In genomic region chr4:149101649-149102048, GRCh38 we compare ENCODE assay signal across 16 cellular contexts.
A peak's percentile ranks its signal among the peaks of the same experiment; 100 is the strongest.
DNase-seq lines count a peak whose midpoint lies in the region; ATAC-seq and TF ChIP-seq lines count a peak whose summit lies in the region.
"Had no signal": no experiment of that assay in that cellular context is flagged by ENCODE, and none has a peak within 500 bp of the region (broad histone marks: within the 10 kb centered on the region; RNA-seq: fewer than 3 reads in every experiment).

No MANE protein-coding gene starts in this region.

- no peak overlapping the region for H3K4me2 ChIP-seq in KMS-11
- H3K4me2 ChIP-seq: A549; BLaER1 treated with 17β-estradiol and CSF1 and Interleukin-3, amounts not matched to agents 10 nM and 100 nM had no signal

- no peak overlapping the region for H3K9ac ChIP-seq in KMS-11
- H3K9ac ChIP-seq: BLaER1 treated with 17β-estradiol and CSF1 and Interleukin-3, amounts not matched to agents 10 nM and 100 nM had no signal

- H4K20me1 ChIP-seq in KMS-11 (ENCODE audit: insufficient read depth): no peaks in the 10 kb centered on the region
- H4K20me1 ChIP-seq: BLaER1 treated with 17β-estradiol and CSF1 and Interleukin-3, amounts not matched to agents 10 nM and 100 nM had no signal

- no peak overlapping the region for H3K4me3 ChIP-seq in KMS-11 (IDR thresholded peaks at IDR 0.05; ENCODE audit: insufficient read depth, low read depth, low read length)
- H3K4me3 ChIP-seq: A549; BLaER1 treated with 17β-estradiol and CSF1 and Interleukin-3, amounts not matched to agents 10 nM and 100 nM had no signal

- H3K4me1 ChIP-seq in KMS-11 (ENCODE audit: low read depth, poor library complexity, severe bottlenecking): peaks cover 38% of the 10 kb centered on the region
- H3K4me1 ChIP-seq: A549; BLaER1 treated with 17β-estradiol and CSF1 and Interleukin-3, amounts not matched to agents 10 nM and 100 nM; Caco-2 had no signal

- no peak overlapping the region for H3K27ac ChIP-seq in KMS-11
- H3K27ac ChIP-seq: 22Rv1; A549; BLaER1 treated with 17β-estradiol and CSF1 and Interleukin-3, amounts not matched to agents 10 nM and 100 nM; C4-2B had no signal

- TF ChIP-seq CTCF in KMS-11 (conservative IDR thresholded peaks at IDR 0.05; ENCODE audit: low read depth, low read length): no peak

- DNase-seq in left colon (no peak), renal cortical epithelial cell (ENCODE audit: low read depth) (peak; percentile 79), ureter (ENCODE audit: low spot score) (no peak), inferior parietal cortex (ENCODE audit: extremely low spot score) (no peak)
- DNase-seq: AML-193; Caco-2; Calu3; CD4-positive, alpha-beta T cell; CD8-positive, alpha-beta T cell; DMS79 treated with DMSO at 0.1 percent for 48 hours; GF-D8 had no signal

- H3K79me2 ChIP-seq in KMS-11 (ENCODE audit: insufficient read depth, low read depth): no peaks in the 10 kb centered on the region

- no peaks in the 10 kb centered on the region for H3K36me3 ChIP-seq in KMS-11 (ENCODE audit: insufficient read depth)
- H3K36me3 ChIP-seq: BLaER1 treated with 17β-estradiol and CSF1 and Interleukin-3, amounts not matched to agents 10 nM and 100 nM had no signal

- ATAC-seq in left colon: peak; percentile 49
- ATAC-seq: A549; CD8-positive, alpha-beta T cell had no signal

- H3K27me3 ChIP-seq in KMS-11 (ENCODE audit: insufficient read depth, low read depth): no peaks in the 10 kb centered on the region
- H3K27me3 ChIP-seq: BLaER1 treated with 17β-estradiol and CSF1 and Interleukin-3, amounts not matched to agents 10 nM and 100 nM had no signal

- H2AFZ ChIP-seq in KMS-11 (ENCODE audit: low read depth): 0 out of 2 replicates have a peak overlapping the region, but pooled peaks have one; percentile 10

- intact Hi-C loops in left colon (cut with DNase I, micrococcal nuclease): no loop called here
